Comparison of ENCODE assay signal across 24 cellular contexts in the genomic region with DNA sequence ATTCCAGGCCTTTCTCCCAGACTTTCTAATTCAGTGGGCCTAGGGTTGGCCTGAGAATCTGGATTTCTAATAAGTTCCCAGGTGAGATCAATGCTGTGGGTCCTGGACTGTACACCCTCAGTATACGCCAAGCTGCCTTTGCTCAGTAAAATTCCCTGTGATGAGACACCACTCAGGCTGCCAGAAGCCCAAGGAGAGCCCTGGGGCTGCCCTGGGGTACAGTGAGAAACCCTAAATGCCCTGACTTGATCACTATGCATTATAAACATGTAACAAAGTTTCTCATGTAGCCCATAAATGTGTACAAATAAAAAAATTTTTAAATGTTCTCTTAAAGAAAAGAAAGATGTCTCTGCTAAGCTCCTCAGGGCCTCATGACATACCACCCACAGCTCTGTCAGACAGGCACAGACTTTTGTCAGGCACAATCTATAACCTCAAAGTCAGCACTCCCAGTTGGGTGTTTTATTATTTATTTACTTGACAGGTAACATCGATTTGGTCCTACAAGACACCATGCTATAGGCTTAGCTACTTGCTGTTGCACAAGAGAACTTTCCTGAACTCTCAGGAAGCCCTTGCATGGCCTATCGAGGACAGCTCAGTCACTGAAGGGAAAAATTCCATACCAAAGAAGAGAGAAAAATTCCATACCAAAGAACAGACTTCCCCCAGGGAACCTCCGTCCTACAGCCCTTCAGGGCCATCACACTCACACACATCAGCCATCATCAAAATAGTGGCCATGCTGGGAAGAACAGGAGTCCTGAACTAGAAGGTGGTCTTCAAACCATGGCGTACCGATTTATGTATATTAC. TPM values are rescaled to one million over a fixed set of nuclear protein-coding genes. Genes with fewer than 3 reads are reported as not detected.
A peak's percentile ranks its signal among the peaks of the same experiment; 100 is the strongest.
DNase-seq lines count a peak whose midpoint lies in the region; ATAC-seq, FAIRE-seq and TF ChIP-seq lines count a peak whose summit lies in the region.
"Had no signal": no experiment of that assay in that cellular context is flagged by ENCODE, and none has a peak within 500 bp of the region (broad histone marks: within the 10 kb centered on the region; RNA-seq: fewer than 3 reads in every experiment).

No MANE protein-coding gene starts in this region.

- H2AFZ ChIP-seq in mammary epithelial cell (ENCODE audit: low read depth, low read length) (no peak overlapping the region), IMR-90 (replicated peaks; ENCODE audit: low read length, poor library complexity) (no peak overlapping the region)
- H2AFZ ChIP-seq: PC-9 had no signal

- H3K4me2 ChIP-seq in mammary epithelial cell (ENCODE audit: insufficient read depth, low read depth, low read length) (no peak overlapping the region), IMR-90 (ENCODE audit: low read depth, low read length) (no peak overlapping the region)
- H3K4me2 ChIP-seq: BLaER1 treated with 17β-estradiol and CSF1 and Interleukin-3, amounts not matched to agents 10 nM and 100 nM; PC-9 had no signal

- H3K36me3 Mint-ChIP-seq in MCF 10A (ENCODE audit: insufficient read depth, unreplicated experiment) = peaks cover 25% of the 10 kb centered on the region
- H3K36me3 Mint-ChIP-seq: CD4-positive, alpha-beta memory T cell had no signal

- peak overlapping the region; percentile 39 for H2BK20ac ChIP-seq in IMR-90 (ENCODE audit: low read depth, low read length)

- peaks cover 28% of the 10 kb centered on the region for H3K4me1 Mint-ChIP-seq in MCF 10A (ENCODE audit: insufficient read depth, unreplicated experiment)
- H3K4me1 Mint-ChIP-seq: CD4-positive, alpha-beta memory T cell had no signal

- no peak overlapping the region for H2BK15ac ChIP-seq in IMR-90 (ENCODE audit: low read depth, low read length)

- TF ChIP-seq RAD21 in IMR-90 (IDR thresholded peaks at IDR 0.05; ENCODE audit: low read length) = no peak

- H2AK9ac ChIP-seq in IMR-90 (replicated peaks; ENCODE audit: low read depth, low read length, poor library complexity) = no peak overlapping the region

- peaks cover 23% of the 10 kb centered on the region for H3K4me1 ChIP-seq in mammary epithelial cell (ENCODE audit: insufficient read depth, low read length)
- H3K4me1 ChIP-seq in IMR-90 (ENCODE audit: control insufficient read depth, insufficient read depth, low read length) = peaks cover 13% of the 10 kb centered on the region
- peaks cover 23 to 28% (median 27%) of the 10 kb centered on the region in 3 donors for H3K4me1 ChIP-seq in pancreas
- no peaks in the 10 kb centered on the region for H3K4me1 ChIP-seq in small intestine (ENCODE audit: control insufficient read depth in 2 of 2, insufficient read depth in 1 of 2, low read depth in 1 of 2, low read length in 1 of 2)

- no peaks in the 10 kb centered on the region for H4K20me1 ChIP-seq in mammary epithelial cell (ENCODE audit: insufficient read depth, low read length)
- peaks cover 6% of the 10 kb centered on the region; the same call in 1 of the 2 replicates for H4K20me1 ChIP-seq in IMR-90 (ENCODE audit: insufficient read depth, low read length)
- H4K20me1 ChIP-seq: BLaER1 treated with 17β-estradiol and CSF1 and Interleukin-3, amounts not matched to agents 10 nM and 100 nM had no signal

- BruUV-seq in mammary epithelial cell (replicated peaks; lab: Mats Ljungman, UMichigan) = TSS peak; percentile 27
- no TSS peak for BruUV-seq in MCF 10A (replicated peaks; lab: Mats Ljungman, UMichigan)
- BruUV-seq in IMR-90 (replicated peaks; lab: Mats Ljungman, UMichigan) = no TSS peak

- DNase-seq in mammary epithelial cell (no peak), MCF 10A (ENCODE audit: unreplicated experiment) (no peak), IMR-90 (no peak), left lobe of liver (ENCODE audit: low spot score) (no peak), pancreas (no peak), small intestine (no peak)
- DNase-seq: Caco-2; CD4-positive, alpha-beta memory T cell; DMS 273 treated with DMSO at 0.1 percent for 48 hours; DND-41; Karpas-422; NCI-H1417 treated with DMSO at 0.1 percent for 48 hours; NCI-H187; NCI-H2227 treated with DMSO at 0.1 percent for 48 hours; NCI-H510A; PC-9; RPMI8226; SHP77 had no signal

- no peak overlapping the region for H2BK5ac ChIP-seq in IMR-90 (ENCODE audit: low read depth, low read length, poor library complexity, severe bottlenecking)

- TF ChIP-seq CTCF in mammary epithelial cell (conservative IDR thresholded peaks at IDR 0.05 in 1 of 2, IDR thresholded peaks at IDR 0.05 in 1 of 2; ENCODE audit: extremely low read depth in 1 of 2, insufficient read depth in 1 of 2, low read depth in 1 of 2, low read length in 2 of 2) (no peak), MCF 10A (IDR thresholded peaks at IDR 0.05; ENCODE audit: unreplicated experiment) (no peak), IMR-90 (conservative IDR thresholded peaks at IDR 0.05; ENCODE audit: low read depth, low read length) (no peak), pancreas (IDR thresholded peaks at IDR 0.05) (no peak)

- 0 out of 2 replicates have a peak overlapping the region, but pooled peaks have one; percentile 4 for H3K23ac ChIP-seq in IMR-90 (ENCODE audit: low read depth, low read length)

- H3K9me3 ChIP-seq in mammary epithelial cell (replicated peaks; ENCODE audit: insufficient read depth, low read length) (no peaks in the 10 kb centered on the region), IMR-90 (ENCODE audit: control insufficient read depth, insufficient read depth, low read length) (no peaks in the 10 kb centered on the region), pancreas (no peaks in the 10 kb centered on the region), small intestine (ENCODE audit: control insufficient read depth, low read depth) (no peaks in the 10 kb centered on the region)
- H3K9me3 ChIP-seq: BLaER1 treated with 17β-estradiol and CSF1 and Interleukin-3, amounts not matched to agents 10 nM and 100 nM; Caco-2 had no signal

- H3K36me3 ChIP-seq in mammary epithelial cell (ENCODE audit: insufficient read depth, low read length) (no peaks in the 10 kb centered on the region), IMR-90 (ENCODE audit: control insufficient read depth, insufficient read depth, low read length) (peaks cover 47% of the 10 kb centered on the region), pancreas (peaks cover 0 to 6% (median 0%) of the 10 kb centered on the region in 3 donors), small intestine (ENCODE audit: control insufficient read depth in 2 of 2, insufficient read depth in 2 of 2, low read length in 2 of 2) (no peaks in the 10 kb centered on the region)

- in situ Hi-C loops in mammary epithelial cell (cut with MboI; ENCODE audit: low sequenced_read_pairs in 2 of 2) = no loop called here
- in situ Hi-C loops in IMR-90 (cut with MboI; ENCODE audit: low sequenced_read_pairs) = no loop called here

- no peak for TF ChIP-seq POLR2A in IMR-90 (IDR thresholded peaks at IDR 0.05; ENCODE audit: low read depth, low read length)

- H3K4me3 ChIP-seq in mammary epithelial cell (replicated peaks in 1 of 3; ENCODE audit: insufficient read depth in 1 of 3, low read depth in 2 of 3, low read length in 3 of 3) (no peak overlapping the region), IMR-90 (ENCODE audit: insufficient read depth, low read depth, low read length) (no peak overlapping the region), pancreas (no peak overlapping the region), small intestine (ENCODE audit: low read depth in 1 of 2, low read length in 2 of 2) (no peak overlapping the region)
- H3K4me3 ChIP-seq: BLaER1 treated with 17β-estradiol and CSF1 and Interleukin-3, amounts not matched to agents 10 nM and 100 nM; PC-9 had no signal

- H3K27ac ChIP-seq in mammary epithelial cell (ENCODE audit: insufficient read depth, low read depth, low read length) (no peak overlapping the region), IMR-90 (ENCODE audit: insufficient read depth, low read length) (no peak overlapping the region), pancreas (peak overlapping the region; percentile 37 to 69 (median 42)), small intestine (ENCODE audit: low read depth in 1 of 2, low read length in 1 of 2) (no peak overlapping the region)
- H3K27ac ChIP-seq: 22Rv1; BLaER1 treated with 17β-estradiol and CSF1 and Interleukin-3, amounts not matched to agents 10 nM and 100 nM; PC-9 had no signal

- ATAC-seq in IMR-90 (ENCODE audit: low read depth) = no peak
- peak; percentile 25 for ATAC-seq in left lobe of liver
- ATAC-seq in pancreas = peak in 2 of 4 donors; percentile 6 to 19
- ATAC-seq in GM21723 (IDR thresholded peaks at IDR 0.05; ENCODE audit: unreplicated experiment) = no peak
- no peak for ATAC-seq in GM18498 (IDR thresholded peaks at IDR 0.05; ENCODE audit: unreplicated experiment)

- WGBS in mammary epithelial cell (ENCODE audit: low coverage, missing lambda C conversion rate) = 80% methylated on average over 6 of the region's 6 CpGs
- WGBS in IMR-90 (ENCODE audit: extremely low coverage in 2 of 2, insufficient read length in 1 of 2), 2 experiments = no CpG with 5 or more reads among the region's 6 CpGs
- WGBS in pancreas, 2 donors = 70 to 79% methylated on average over 6 of the region's 6 CpGs
- WGBS in small intestine, 3 donors = 79 to 87% (median 86%) methylated on average over 6 of the region's 6 CpGs

- H4K5ac ChIP-seq in IMR-90 (ENCODE audit: low read depth, low read length) = no peak overlapping the region

- POLR2A ChIA-PET in MCF 10A (lab: Yijun Ruan, JAX) (no interaction called here), IMR-90 (lab: Charles Lee; ENCODE audit: unreplicated experiment) (interaction anchor here (0.6 kb wide), 1 partner anchor 21 kb away, joined by 4 read pairs; no protein-coding TSS in a partner anchor)

- no peak overlapping the region for H2BK120ac ChIP-seq in IMR-90 (ENCODE audit: low read depth, low read length)

- peaks cover 51 to 74% of the 10 kb centered on the region in 2 experiments for H3K79me1 ChIP-seq in IMR-90 (ENCODE audit: low read depth in 1 of 2, low read length in 2 of 2)

- no peaks in the 10 kb centered on the region for H3K79me2 ChIP-seq in mammary epithelial cell (ENCODE audit: insufficient read depth, low read length)

- H2AK5ac ChIP-seq in IMR-90 (ENCODE audit: low read depth, low read length) = no peak overlapping the region; the same call in 1 of the 2 replicates

- no peaks in the 10 kb centered on the region for H3K27me3 Mint-ChIP-seq in MCF 10A (ENCODE audit: insufficient read depth, unreplicated experiment)

- peaks cover 32% of the 10 kb centered on the region for H3K9me1 ChIP-seq in IMR-90 (ENCODE audit: insufficient read depth, low read length)

- H3K4me3 Mint-ChIP-seq in MCF 10A (ENCODE audit: unreplicated experiment) = no peak overlapping the region
- H3K4me3 Mint-ChIP-seq: CD4-positive, alpha-beta memory T cell had no signal

- H4K8ac ChIP-seq in IMR-90 (ENCODE audit: low read depth in 2 of 2, low read length in 2 of 2) = no peak overlapping the region

- H3K18ac ChIP-seq in IMR-90 (ENCODE audit: low read depth, low read length) = no peak overlapping the region

- H3K27ac Mint-ChIP-seq in MCF 10A (ENCODE audit: low read depth, unreplicated experiment) = no peak overlapping the region
- H3K27ac Mint-ChIP-seq: CD4-positive, alpha-beta memory T cell had no signal

- no peak overlapping the region for H4K91ac ChIP-seq in IMR-90 (ENCODE audit: insufficient read depth, low read depth, low read length)

- no peak overlapping the region for H3K4ac ChIP-seq in IMR-90 (ENCODE audit: low read depth, low read length)

- no peaks in the 10 kb centered on the region for H3K9me3 Mint-ChIP-seq in MCF 10A (ENCODE audit: unreplicated experiment)

- H3K27me3 ChIP-seq in mammary epithelial cell (ENCODE audit: insufficient read depth, low read length) (no peaks in the 10 kb centered on the region), IMR-90 (ENCODE audit: control insufficient read depth, insufficient read depth, low read length) (no peaks in the 10 kb centered on the region), pancreas (no peaks in the 10 kb centered on the region), small intestine (ENCODE audit: control insufficient read depth in 2 of 2, insufficient read depth in 2 of 2, low read length in 2 of 2) (no peaks in the 10 kb centered on the region)
- H3K27me3 ChIP-seq: BLaER1 treated with 17β-estradiol and CSF1 and Interleukin-3, amounts not matched to agents 10 nM and 100 nM had no signal

- FAIRE-seq in pancreas (lab: Jason Lieb, UNC) (no peak), small intestine (lab: Jason Lieb, UNC) (no peak)
- FAIRE-seq: G401.6, H54 had no signal

- intact Hi-C loops in mammary epithelial cell (cut with micrococcal nuclease) = no loop called here
- intact Hi-C loops in MCF 10A (cut with micrococcal nuclease) = no loop called here
- intact Hi-C loops in IMR-90 (cut with micrococcal nuclease) = no loop called here
- intact Hi-C loops in pancreas (cut with DNase I) = no loop called here

- dilution Hi-C loops in mammary epithelial cell (cut with HindIII; ENCODE audit: low sequenced_read_pairs) = no loop called here
- dilution Hi-C loops in IMR-90 (cut with HindIII; ENCODE audit: low sequenced_read_pairs, unreplicated experiment) = no loop called here

- no peak overlapping the region for H3K56ac ChIP-seq in IMR-90 (ENCODE audit: extremely low read depth, insufficient read depth, low read length)

- H3K14ac ChIP-seq in IMR-90 (replicated peaks; ENCODE audit: low read depth, low read length) = no peak overlapping the region

- no peak overlapping the region for H3K9ac ChIP-seq in mammary epithelial cell (ENCODE audit: insufficient read depth, low read length)
- no peak overlapping the region for H3K9ac ChIP-seq in IMR-90 (ENCODE audit: low read depth, low read length)
- H3K9ac ChIP-seq: BLaER1 treated with 17β-estradiol and CSF1 and Interleukin-3, amounts not matched to agents 10 nM and 100 nM had no signal

- CTCF ChIA-PET in mammary epithelial cell (lab: Charles Lee; ENCODE audit: low non-redundant PET) = no interaction called here
- CTCF ChIA-PET in MCF 10A (lab: Yijun Ruan, JAX) = interaction anchor here (0.7 to 1.1 kb wide), 3 partner anchors 10 to 43 kb away, joined by 3 to 4 read pairs (median 3); no protein-coding TSS in a partner anchor
- CTCF ChIA-PET in IMR-90 (lab: Yijun Ruan, JAX) = interaction anchor here (0.5 kb wide), 1 partner anchor 41 kb away, joined by 3 read pairs; no protein-coding TSS in a partner anchor

RNA-seq across cellular contexts. Expression of a gene that starts 22.7 kb away (rescaled TPM):
- total RNA-seq in mammary epithelial cell (10 to 100 TPM; 37.5 to 77.3 TPM), MCF 10A (2022) (67.3 and 77.5 TPM in 2 replicates), IMR-90 (2012; rRNA removed) (36.4 and 78.3 TPM in 2 replicates), left lobe of liver (1.9 TPM), pancreas (1 to 10 TPM; 5.9 to 9.7 (median 7.6) TPM)
- polyA plus RNA-seq in mammary epithelial cell (39.1 TPM), IMR-90 (2012; rRNA removed) (135 and 146 TPM in 2 replicates), pancreas (10 to 100 TPM in 1 of 2 donors, 1 to 10 TPM in 1; 9.9 to 10.3 TPM), small intestine (1 to 10 TPM in 2 of 3 donors, not detected in 1; 3.0 to 7.1 TPM)
- polyA minus RNA-seq in mammary epithelial cell = 5.9 TPM
- 160 and 262 TPM in 2 replicates for polyA plus RNA-seq in IMR-90 (2012; cell fraction: cytosol; rRNA removed)
- 56.0 and 108 TPM in 2 replicates for polyA plus RNA-seq in IMR-90 (2012; cell fraction: nucleus; rRNA removed; ENCODE audit: low replicate concordance)
- total RNA-seq: CD4-positive, alpha-beta memory T cell had no signal
- polyA plus RNA-seq: CD4-positive, alpha-beta memory T cell had no signal

Comparison
In these comparisons a context has a peak if more than half of its experiments do, and no peak if none do; other contexts are left out.
1. H3K27ac ChIP-seq: peak in pancreas (4 of 4); none in mammary epithelial cell (single experiment), IMR-90 (single experiment) and small intestine (0 of 2).